21 cellular contexts compared by ENCODE assay signal in the genomic region with DNA sequence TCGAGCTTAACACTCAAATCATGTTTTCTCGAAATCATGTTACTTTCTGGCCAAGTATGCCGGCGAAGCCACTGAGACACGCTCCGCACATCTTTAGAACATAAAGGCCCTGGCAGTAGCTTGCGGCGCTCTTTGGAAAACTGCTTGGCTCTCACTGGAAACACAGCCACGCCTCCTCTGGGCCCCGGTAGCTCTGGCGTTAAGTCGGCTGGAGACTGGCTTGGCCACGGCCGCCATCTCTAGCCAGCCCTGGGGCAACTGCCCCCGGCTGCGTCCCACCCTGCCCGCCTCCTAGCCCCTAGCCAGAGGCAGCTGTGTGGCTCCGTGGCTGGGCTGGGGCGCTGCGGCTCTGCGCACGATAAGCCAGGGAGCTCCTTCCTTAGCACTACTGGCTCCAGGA. TPM values are rescaled to one million over a fixed set of nuclear protein-coding genes. Genes with fewer than 3 reads are reported as not detected.
DNase-seq lines count a peak whose midpoint lies in the region; ATAC-seq and TF ChIP-seq lines count a peak whose summit lies in the region.
"Had no signal": no experiment of that assay in that cellular context is flagged by ENCODE, and none has a peak within 500 bp of the region (broad histone marks: within the 10 kb centered on the region; RNA-seq: fewer than 3 reads in every experiment).

No MANE protein-coding gene starts in this region.

- TF ChIP-seq CTCF in AG10803 (conservative IDR thresholded peaks at IDR 0.05; ENCODE audit: low read length) (no peak), omental fat pad (IDR thresholded peaks at IDR 0.05) (no peak)

- no peaks in the 10 kb centered on the region for H3K27me3 ChIP-seq in rectal smooth muscle tissue (ENCODE audit: control insufficient read depth, insufficient read depth, low read length)

- H3K9ac ChIP-seq in rectal smooth muscle tissue (ENCODE audit: low read length): no peak overlapping the region
- H3K9ac ChIP-seq: KMS-11 had no signal

- no peak overlapping the region for H3K4me3 ChIP-seq in AG10803 (ENCODE audit: low read length)
- H3K4me3 ChIP-seq in rectal smooth muscle tissue (ENCODE audit: low read length): no peak overlapping the region

- H3K27ac ChIP-seq in angular gyrus (ENCODE audit: low read depth, low read length) (peak overlapping the region; percentile 70), rectal smooth muscle tissue (ENCODE audit: low read depth, low read length) (peak overlapping the region; percentile 36)
- H3K27ac ChIP-seq: foreskin keratinocyte, KMS-11 had no signal

- ATAC-seq in GM19397 (IDR thresholded peaks at IDR 0.05; ENCODE audit: unreplicated experiment): no peak
- ATAC-seq in omental fat pad (ENCODE audit: low FRiP score): no peak
- no peak for ATAC-seq in HG03442 (IDR thresholded peaks at IDR 0.05; ENCODE audit: unreplicated experiment)
- ATAC-seq: foreskin keratinocyte; natural killer cell treated with Interleukin-12 subunit alpha and Interleukin-12 subunit beta and Interleukin-15 and Interleukin-18, amount 100 ng/mL, for 72 hours had no signal

- H3K36me3 ChIP-seq in rectal smooth muscle tissue (ENCODE audit: control insufficient read depth, insufficient read depth, low read length): no peaks in the 10 kb centered on the region

- DNase-seq in AG10803 (ENCODE audit: low read depth): peak; percentile 43
- DNase-seq in inferior parietal cortex (ENCODE audit: extremely low spot score): peak; percentile 52
- DNase-seq in NCI-H1930 (lab: John Stamatoyannopoulos, UW): no peak
- DNase-seq in omental fat pad (ENCODE audit: low spot score): no peak
- DNase-seq: ACHN; activated CD4-positive, alpha-beta T cell treated with anti-CD3 and anti-CD28 coated beads, Interleukin-2, amount 50 U/mL, for 48 hours; activated naive CD8-positive, alpha-beta T cell treated with anti-CD3 and anti-CD28 coated beads for 36 hours; activated T-cell treated with anti-CD3 and anti-CD28 coated beads, Interleukin-2, amount 50 U/mL, for 24 hours; CD8-positive, alpha-beta memory T cell; foreskin keratinocyte; NCI-H1105; RPMI8226; stimulated activated CD4-positive, alpha-beta T cell treated with anti-CD3 and anti-CD28 coated beads, Interleukin-4, amount 100 ng/mL, for 1 hour; stimulated activated CD8-positive, alpha-beta memory T cell treated with anti-CD3 and anti-CD28 coated beads, Interleukin-4, amount 100 ng/mL, for 48 hours; SW 1271 had no signal

- H3K4me1 ChIP-seq in rectal smooth muscle tissue (ENCODE audit: control insufficient read depth, insufficient read depth, low read length): peaks cover 21% of the 10 kb centered on the region
- H3K4me1 ChIP-seq: foreskin keratinocyte had no signal

RNA-seq across cellular contexts. Expression of gene BAIAP2, which starts 9.2 kb away (rescaled TPM):
- total RNA-seq in omental fat pad: 10 to 100 TPM; 15.9 to 50.2 (median 36.4) TPM

RNA-seq across cellular contexts. Expression of gene CHMP6, which starts 34.1 kb away (rescaled TPM):
- total RNA-seq in omental fat pad: 10 to 100 TPM; 13.5 to 23.2 (median 16.8) TPM

Comparison
In these comparisons a context has a peak if more than half of its experiments do, and no peak if none do; other contexts are left out.
1. DNase-seq: peak in AG10803 (single experiment) and inferior parietal cortex (single experiment); none in NCI-H1930 (0 of 2) and omental fat pad (single experiment).